Comparison of ENCODE assay signal across 1 cellular context in genomic region chr12:120086801-120087621, GRCh38.
TF ChIP-seq lines count a peak whose summit lies in the region.

No MANE protein-coding gene starts in this region.

TF ChIP-seq in HepG2, 621 proteins besides CTCF, POLR2A, EP300 and RAD21 (continued from another document and continues in another):
- TF ChIP-seq, protein P1, sequence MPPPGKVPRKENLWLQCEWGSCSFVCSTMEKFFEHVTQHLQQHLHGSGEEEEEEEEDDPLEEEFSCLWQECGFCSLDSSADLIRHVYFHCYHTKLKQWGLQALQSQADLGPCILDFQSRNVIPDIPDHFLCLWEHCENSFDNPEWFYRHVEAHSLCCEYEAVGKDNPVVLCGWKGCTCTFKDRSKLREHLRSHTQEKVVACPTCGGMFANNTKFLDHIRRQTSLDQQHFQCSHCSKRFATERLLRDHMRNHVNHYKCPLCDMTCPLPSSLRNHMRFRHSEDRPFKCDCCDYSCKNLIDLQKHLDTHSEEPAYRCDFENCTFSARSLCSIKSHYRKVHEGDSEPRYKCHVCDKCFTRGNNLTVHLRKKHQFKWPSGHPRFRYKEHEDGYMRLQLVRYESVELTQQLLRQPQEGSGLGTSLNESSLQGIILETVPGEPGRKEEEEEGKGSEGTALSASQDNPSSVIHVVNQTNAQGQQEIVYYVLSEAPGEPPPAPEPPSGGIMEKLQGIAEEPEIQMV (CRISPR knock-in tag; IDR thresholded peaks at IDR 0.05; ENCODE audit: low read depth): no peak; the same call in 1 of the 2 replicates
- peak; percentile 85; the same call in 1 of the 2 replicates for TF ChIP-seq TBX2 (CRISPR knock-in tag; IDR thresholded peaks at IDR 0.05; ENCODE audit: borderline replicate concordance)
- no peak for TF ChIP-seq NFRKB (IDR thresholded peaks at IDR 0.05)
- TF ChIP-seq SNAPC5 (CRISPR knock-in tag; IDR thresholded peaks at IDR 0.05; ENCODE audit: borderline replicate concordance): no peak
- TF ChIP-seq IKZF4 (CRISPR knock-in tag; IDR thresholded peaks at IDR 0.05; ENCODE audit: borderline replicate concordance, low read depth, not compliant biosample characterization): peak; percentile 66
- TF ChIP-seq, protein P2, sequence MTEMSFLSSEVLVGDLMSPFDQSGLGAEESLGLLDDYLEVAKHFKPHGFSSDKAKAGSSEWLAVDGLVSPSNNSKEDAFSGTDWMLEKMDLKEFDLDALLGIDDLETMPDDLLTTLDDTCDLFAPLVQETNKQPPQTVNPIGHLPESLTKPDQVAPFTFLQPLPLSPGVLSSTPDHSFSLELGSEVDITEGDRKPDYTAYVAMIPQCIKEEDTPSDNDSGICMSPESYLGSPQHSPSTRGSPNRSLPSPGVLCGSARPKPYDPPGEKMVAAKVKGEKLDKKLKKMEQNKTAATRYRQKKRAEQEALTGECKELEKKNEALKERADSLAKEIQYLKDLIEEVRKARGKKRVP (CRISPR knock-in tag; IDR thresholded peaks at IDR 0.05): peak in 1 of 2 experiments; percentile 36; a peak in 1 of 4 replicates
- no peak for TF ChIP-seq ZSCAN12 (CRISPR knock-in tag; IDR thresholded peaks at IDR 0.05)
- TF ChIP-seq CBX1 (IDR thresholded peaks at IDR 0.05; ENCODE audit: low read depth): peak; percentile 86
- TF ChIP-seq ZNF713 (CRISPR knock-in tag; IDR thresholded peaks at IDR 0.05): no peak
- peak; percentile 87 for TF ChIP-seq ZMYM4 (CRISPR knock-in tag; IDR thresholded peaks at IDR 0.05)
- peak; percentile 93 for TF ChIP-seq ERF (CRISPR knock-in tag; IDR thresholded peaks at IDR 0.05)
- TF ChIP-seq CHCHD3 (CRISPR knock-in tag; IDR thresholded peaks at IDR 0.05): no peak
- TF ChIP-seq ZNF678 (CRISPR knock-in tag; IDR thresholded peaks at IDR 0.05): no peak
- TF ChIP-seq KAT8 (CRISPR knock-in tag; IDR thresholded peaks at IDR 0.05): peak; percentile 87
- 0 out of 2 replicates have a peak, but pooled peaks have one; percentile 28 for TF ChIP-seq BCL3 (CRISPR knock-in tag; IDR thresholded peaks at IDR 0.05)
- TF ChIP-seq GTF2F1 (IDR thresholded peaks at IDR 0.05; ENCODE audit: low read length): no peak
- no peak for TF ChIP-seq TEF (CRISPR knock-in tag; IDR thresholded peaks at IDR 0.05)
- no peak for TF ChIP-seq MED8 (CRISPR knock-in tag; IDR thresholded peaks at IDR 0.05; ENCODE audit: insufficient replicate concordance)
- TF ChIP-seq, protein P3, sequence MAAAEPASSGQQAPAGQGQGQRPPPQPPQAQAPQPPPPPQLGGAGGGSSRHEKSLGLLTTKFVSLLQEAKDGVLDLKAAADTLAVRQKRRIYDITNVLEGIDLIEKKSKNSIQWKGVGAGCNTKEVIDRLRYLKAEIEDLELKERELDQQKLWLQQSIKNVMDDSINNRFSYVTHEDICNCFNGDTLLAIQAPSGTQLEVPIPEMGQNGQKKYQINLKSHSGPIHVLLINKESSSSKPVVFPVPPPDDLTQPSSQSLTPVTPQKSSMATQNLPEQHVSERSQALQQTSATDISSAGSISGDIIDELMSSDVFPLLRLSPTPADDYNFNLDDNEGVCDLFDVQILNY (CRISPR knock-in tag; conservative IDR thresholded peaks at IDR 0.05): no peak
- TF ChIP-seq MXD3 (CRISPR knock-in tag; IDR thresholded peaks at IDR 0.05): peak; percentile 34; the same call in 1 of the 2 replicates
- peak; percentile 21; the same call in 1 of the 2 replicates for TF ChIP-seq ZNF556 (CRISPR knock-in tag; IDR thresholded peaks at IDR 0.05; ENCODE audit: borderline replicate concordance)
- no peak for TF ChIP-seq GATA4 (IDR thresholded peaks at IDR 0.05; ENCODE audit: borderline replicate concordance, low read depth)
- no peak for TF ChIP-seq RNF219 (CRISPR knock-in tag; IDR thresholded peaks at IDR 0.05)
- no peak for TF ChIP-seq SETDB1 (CRISPR knock-in tag; IDR thresholded peaks at IDR 0.05; ENCODE audit: borderline replicate concordance)
- peak; percentile 15; the same call in 1 of the 2 replicates for TF ChIP-seq ZNF563 (CRISPR knock-in tag; IDR thresholded peaks at IDR 0.05)
- TF ChIP-seq ZC3H13 (CRISPR knock-in tag; IDR thresholded peaks at IDR 0.05): 0 out of 2 replicates have a peak, but pooled peaks have one; percentile 51
- TF ChIP-seq XBP1 (CRISPR knock-in tag; IDR thresholded peaks at IDR 0.05): no peak
- TF ChIP-seq ZKSCAN8 (CRISPR knock-in tag; IDR thresholded peaks at IDR 0.05; ENCODE audit: borderline replicate concordance): peak; percentile 90; the same call in 1 of the 2 replicates
- TF ChIP-seq ZNF772 (CRISPR knock-in tag; IDR thresholded peaks at IDR 0.05): peak; percentile 88; the same call in 1 of the 2 replicates
- TF ChIP-seq SOX5 (CRISPR knock-in tag; IDR thresholded peaks at IDR 0.05; ENCODE audit: borderline replicate concordance): peak; percentile 78
- no peak for TF ChIP-seq PTBP1 (IDR thresholded peaks at IDR 0.05; ENCODE audit: low read depth, low read length, poor library complexity, severe bottlenecking)
- peak; percentile 89 for TF ChIP-seq ZNF280B (CRISPR knock-in tag; IDR thresholded peaks at IDR 0.05; ENCODE audit: borderline replicate concordance)
- peak; percentile 71 for TF ChIP-seq SRSF1 (optimal IDR thresholded peaks at IDR 0.05; ENCODE audit: low read depth, low read length)
- TF ChIP-seq RBM39 (IDR thresholded peaks at IDR 0.05; ENCODE audit: low read depth, low read length, poor library complexity, severe bottlenecking): peak; percentile 77
- no peak for TF ChIP-seq ZBTB7A (CRISPR knock-in tag; IDR thresholded peaks at IDR 0.05)
- TF ChIP-seq ZNF232 (CRISPR knock-in tag; IDR thresholded peaks at IDR 0.05; ENCODE audit: borderline replicate concordance): no peak
- TF ChIP-seq NFKB2 (CRISPR knock-in tag; IDR thresholded peaks at IDR 0.05; ENCODE audit: borderline replicate concordance): peak; percentile 73; the same call in 1 of the 2 replicates
- TF ChIP-seq HMGXB3 (CRISPR knock-in tag; IDR thresholded peaks at IDR 0.05; ENCODE audit: borderline replicate concordance): 0 out of 2 replicates have a peak, but pooled peaks have one; percentile 44
- TF ChIP-seq ZNF543 (CRISPR knock-in tag; IDR thresholded peaks at IDR 0.05): no peak
- TF ChIP-seq, protein P4, sequence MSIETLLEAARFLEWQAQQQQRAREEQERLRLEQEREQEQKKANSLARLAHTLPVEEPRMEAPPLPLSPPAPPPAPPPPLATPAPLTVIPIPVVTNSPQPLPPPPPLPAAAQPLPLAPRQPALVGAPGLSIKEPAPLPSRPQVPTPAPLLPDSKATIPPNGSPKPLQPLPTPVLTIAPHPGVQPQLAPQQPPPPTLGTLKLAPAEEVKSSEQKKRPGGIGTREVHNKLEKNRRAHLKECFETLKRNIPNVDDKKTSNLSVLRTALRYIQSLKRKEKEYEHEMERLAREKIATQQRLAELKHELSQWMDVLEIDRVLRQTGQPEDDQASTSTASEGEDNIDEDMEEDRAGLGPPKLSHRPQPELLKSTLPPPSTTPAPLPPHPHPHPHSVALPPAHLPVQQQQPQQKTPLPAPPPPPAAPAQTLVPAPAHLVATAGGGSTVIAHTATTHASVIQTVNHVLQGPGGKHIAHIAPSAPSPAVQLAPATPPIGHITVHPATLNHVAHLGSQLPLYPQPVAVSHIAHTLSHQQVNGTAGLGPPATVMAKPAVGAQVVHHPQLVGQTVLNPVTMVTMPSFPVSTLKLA (IDR thresholded peaks at IDR 0.05): peak; percentile 85
- peak; percentile 86 for TF ChIP-seq ZNF317 (CRISPR knock-in tag; IDR thresholded peaks at IDR 0.05)
- TF ChIP-seq ATF6 (CRISPR knock-in tag; conservative IDR thresholded peaks at IDR 0.05): 0 out of 2 replicates have a peak, but pooled peaks have one; percentile 29
- no peak for TF ChIP-seq IRF9 (CRISPR knock-in tag; IDR thresholded peaks at IDR 0.05; ENCODE audit: borderline replicate concordance)
